ENCODE assay signal across 12 cellular contexts in the genomic region with DNA sequence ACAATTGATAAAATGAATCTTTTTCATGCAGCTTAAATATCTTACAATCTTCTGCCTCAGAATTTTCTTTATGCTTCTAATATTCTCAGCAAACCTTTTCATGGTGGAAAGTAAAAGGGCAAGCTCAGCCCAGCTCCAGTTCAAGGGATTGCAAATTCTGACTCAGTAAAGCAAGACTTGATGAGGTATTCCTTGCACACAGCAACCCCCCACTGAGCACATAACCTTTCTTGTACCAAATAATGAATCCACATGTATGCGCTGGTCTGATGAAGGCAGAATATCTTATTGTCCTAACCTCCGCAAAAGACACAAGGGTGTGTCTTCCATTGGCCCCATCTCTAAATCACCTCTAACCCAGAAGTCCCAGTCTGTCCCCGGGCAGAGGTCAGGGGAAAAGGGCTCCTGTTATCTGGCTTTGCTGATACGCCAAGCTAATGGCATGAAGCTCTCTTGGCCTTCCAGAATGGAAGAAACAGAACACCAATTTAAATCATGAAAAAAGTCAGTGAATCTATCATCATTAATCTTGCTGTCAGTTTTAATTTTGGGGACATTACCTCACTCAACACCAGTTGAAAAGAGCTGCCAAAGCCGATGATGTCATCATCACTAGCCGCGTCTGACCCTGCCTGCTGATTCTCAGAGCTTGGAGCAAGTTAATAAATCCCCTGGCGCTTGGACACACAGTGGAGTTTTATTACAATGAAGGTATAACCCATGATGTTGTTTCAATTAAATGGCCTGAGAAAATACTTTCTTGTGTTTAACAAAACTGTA.
DNase-seq lines count a peak whose midpoint lies in the region; ATAC-seq and TF ChIP-seq lines count a peak whose summit lies in the region.
"Had no signal": no experiment of that assay in that cellular context is flagged by ENCODE, and none has a peak within 500 bp of the region (broad histone marks: within the 10 kb centered on the region; RNA-seq: fewer than 3 reads in every experiment).

No MANE protein-coding gene starts in this region.

- H3K27me3 Mint-ChIP-seq in naive thymus-derived CD4-positive, alpha-beta T cell, result no peaks in the 10 kb centered on the region

- H3K27ac ChIP-seq in liver (ENCODE audit: low read depth in 1 of 2, low read length in 2 of 2) (peak overlapping the region in 1 of 2 donors; percentile 31), subcutaneous abdominal adipose tissue (ENCODE audit: low read depth, low read length) (peak overlapping the region; percentile 52)
- no peak overlapping the region for H3K27ac ChIP-seq in naive thymus-derived CD4-positive, alpha-beta T cell (ENCODE audit: low read depth, low read length)
- H3K27ac ChIP-seq: upper lobe of right lung had no signal

- H3K27me3 ChIP-seq in liver (ENCODE audit: control insufficient read depth in 4 of 4, insufficient read depth in 4 of 4, low read length in 3 of 4), result no peaks in the 10 kb centered on the region
- no peaks in the 10 kb centered on the region for H3K27me3 ChIP-seq in subcutaneous abdominal adipose tissue (ENCODE audit: control insufficient read depth in 5 of 5, insufficient read depth in 4 of 5, low read length in 5 of 5)
- no peaks in the 10 kb centered on the region for H3K27me3 ChIP-seq in naive thymus-derived CD4-positive, alpha-beta T cell (ENCODE audit: control insufficient read depth in 2 of 2, insufficient read depth in 2 of 2, low read length in 2 of 2)
- H3K27me3 ChIP-seq: upper lobe of right lung had no signal

- H3K9me3 Mint-ChIP-seq in naive thymus-derived CD4-positive, alpha-beta T cell, result peaks cover 0 to 8% (median 0%) of the 10 kb centered on the region in 11 donors

- H3K9me3 ChIP-seq in liver (ENCODE audit: control insufficient read depth in 4 of 4, low read length in 3 of 4) (no peaks in the 10 kb centered on the region), subcutaneous abdominal adipose tissue (ENCODE audit: control insufficient read depth in 5 of 5, low read length in 5 of 5) (no peaks in the 10 kb centered on the region)
- no peaks in the 10 kb centered on the region for H3K9me3 ChIP-seq in naive thymus-derived CD4-positive, alpha-beta T cell (ENCODE audit: control insufficient read depth in 2 of 3, low read length in 3 of 3)
- H3K9me3 ChIP-seq: upper lobe of right lung had no signal

- H3K27ac Mint-ChIP-seq in naive thymus-derived CD4-positive, alpha-beta T cell, result peak overlapping the region in 1 of 9 donors; percentile 5
- H3K27ac Mint-ChIP-seq: natural killer cell, T-helper 17 cell had no signal

- H3K36me3 ChIP-seq in liver (ENCODE audit: control insufficient read depth in 4 of 4, insufficient read depth in 3 of 4, low read depth in 1 of 4, low read length in 3 of 4), result no peaks in the 10 kb centered on the region
- H3K36me3 ChIP-seq in subcutaneous abdominal adipose tissue (ENCODE audit: control insufficient read depth in 5 of 5, insufficient read depth in 5 of 5, low read length in 5 of 5), result no peaks in the 10 kb centered on the region
- H3K36me3 ChIP-seq in naive thymus-derived CD4-positive, alpha-beta T cell (ENCODE audit: control insufficient read depth in 2 of 3, insufficient read depth in 3 of 3, low read length in 3 of 3), result no peaks in the 10 kb centered on the region
- H3K36me3 ChIP-seq: upper lobe of right lung had no signal

- H3K9ac ChIP-seq in liver (ENCODE audit: low read depth in 1 of 2, low read length in 2 of 2) (no peak overlapping the region), subcutaneous abdominal adipose tissue (ENCODE audit: low read length in 5 of 5) (no peak overlapping the region)

- TF ChIP-seq RAD21 in liver (IDR thresholded peaks at IDR 0.05), result no peak

- POLR2A ChIA-PET in naive thymus-derived CD4-positive, alpha-beta T cell (lab: Charles Lee), result no interaction called here

- 60% methylated on average over 8 of the region's 8 CpGs for WGBS in liver

- H3K4me3 ChIP-seq in choroid plexus epithelial cell (ENCODE audit: low read depth, low read length) (no peak overlapping the region), liver (ENCODE audit: low read depth in 1 of 3, low read length in 3 of 3) (no peak overlapping the region), subcutaneous abdominal adipose tissue (ENCODE audit: low read depth in 1 of 5, low read length in 5 of 5) (no peak overlapping the region)
- H3K4me3 ChIP-seq in naive thymus-derived CD4-positive, alpha-beta T cell (ENCODE audit: low read length), result no peak overlapping the region
- H3K4me3 ChIP-seq: upper lobe of right lung had no signal

- H3K4me1 ChIP-seq in liver (ENCODE audit: control insufficient read depth in 4 of 4, insufficient read depth in 4 of 4, low read length in 3 of 4) (no peaks in the 10 kb centered on the region), subcutaneous abdominal adipose tissue (ENCODE audit: control insufficient read depth in 5 of 5, insufficient read depth in 5 of 5, low read length in 5 of 5) (peaks cover 0 to 22% (median 16%) of the 10 kb centered on the region in 5 donors)
- H3K4me1 ChIP-seq in naive thymus-derived CD4-positive, alpha-beta T cell (ENCODE audit: control insufficient read depth in 2 of 2, insufficient read depth in 2 of 2, low read length in 2 of 2), result no peaks in the 10 kb centered on the region
- H3K4me1 ChIP-seq: upper lobe of right lung had no signal

- H3K4me3 Mint-ChIP-seq in naive thymus-derived CD4-positive, alpha-beta T cell, result no peak overlapping the region
- H3K4me3 Mint-ChIP-seq: natural killer cell, T-helper 17 cell had no signal

- peak; percentile 34 to 40 for DNase-seq in NCI-H446 (lab: John Stamatoyannopoulos, UW)
- peak; percentile 82 for DNase-seq in choroid plexus epithelial cell (ENCODE audit: low read depth)
- no peak for DNase-seq in GM13977 (ENCODE audit: low spot score)
- no peak for DNase-seq in DMS53 (lab: John Stamatoyannopoulos, UW)
- no peak for DNase-seq in NCI-H526 treated with DMSO at 0.1 percent for 48 hours (lab: John Stamatoyannopoulos, UW)
- no peak for DNase-seq in naive thymus-derived CD4-positive, alpha-beta T cell
- DNase-seq: natural killer cell, NCI-H774, T-helper 17 cell, upper lobe of right lung had no signal

- no peaks in the 10 kb centered on the region for H3K4me1 Mint-ChIP-seq in naive thymus-derived CD4-positive, alpha-beta T cell
- H3K4me1 Mint-ChIP-seq: natural killer cell, T-helper 17 cell had no signal

- in situ Hi-C loops in GM13977 (cut with MboI; ENCODE audit: low pct_unique_long_range_greater_than_20kb, low sequenced_read_pairs, unreplicated experiment), result no loop called here

- intact Hi-C loops in naive thymus-derived CD4-positive, alpha-beta T cell (cut with micrococcal nuclease), result no loop called here

- no peaks in the 10 kb centered on the region for H3K36me3 Mint-ChIP-seq in naive thymus-derived CD4-positive, alpha-beta T cell
- H3K36me3 Mint-ChIP-seq: natural killer cell had no signal

- CTCF ChIA-PET in naive thymus-derived CD4-positive, alpha-beta T cell (lab: Charles Lee), result no interaction called here

- TF ChIP-seq CTCF in choroid plexus epithelial cell (conservative IDR thresholded peaks at IDR 0.05; ENCODE audit: low read depth, low read length) (no peak), liver (IDR thresholded peaks at IDR 0.05; ENCODE audit: low read depth, low read length, missing input control) (no peak), GM13977 (IDR thresholded peaks at IDR 0.05; ENCODE audit: extremely low read depth, insufficient read depth, missing control alignments) (no peak)

- no peak for ATAC-seq in naive thymus-derived CD4-positive, alpha-beta T cell
- ATAC-seq: natural killer cell, T-helper 17 cell, upper lobe of right lung had no signal

TF ChIP-seq in liver, 16 proteins besides CTCF, POLR2A, EP300 and RAD21:
- TF ChIP-seq NR2F2 (IDR thresholded peaks at IDR 0.05) (peak; percentile 24), RXRA (IDR thresholded peaks at IDR 0.05) (peak in 1 of 2 donors; percentile 12), HNF4A (conservative IDR thresholded peaks at IDR 0.05) (peak in 1 of 2 donors; percentile 24), JUND (IDR thresholded peaks at IDR 0.05) (no peak)

Comparison
In these comparisons a context has a peak if more than half of its experiments do, and no peak if none do; other contexts are left out.
1. DNase-seq: peak in NCI-H446 (2 of 2) and choroid plexus epithelial cell (single experiment); none in GM13977 (single experiment), DMS53 (single experiment), NCI-H526 treated with DMSO at 0.1 percent for 48 hours (single experiment) and naive thymus-derived CD4-positive, alpha-beta T cell (0 of 9).